In the genomic region with DNA sequence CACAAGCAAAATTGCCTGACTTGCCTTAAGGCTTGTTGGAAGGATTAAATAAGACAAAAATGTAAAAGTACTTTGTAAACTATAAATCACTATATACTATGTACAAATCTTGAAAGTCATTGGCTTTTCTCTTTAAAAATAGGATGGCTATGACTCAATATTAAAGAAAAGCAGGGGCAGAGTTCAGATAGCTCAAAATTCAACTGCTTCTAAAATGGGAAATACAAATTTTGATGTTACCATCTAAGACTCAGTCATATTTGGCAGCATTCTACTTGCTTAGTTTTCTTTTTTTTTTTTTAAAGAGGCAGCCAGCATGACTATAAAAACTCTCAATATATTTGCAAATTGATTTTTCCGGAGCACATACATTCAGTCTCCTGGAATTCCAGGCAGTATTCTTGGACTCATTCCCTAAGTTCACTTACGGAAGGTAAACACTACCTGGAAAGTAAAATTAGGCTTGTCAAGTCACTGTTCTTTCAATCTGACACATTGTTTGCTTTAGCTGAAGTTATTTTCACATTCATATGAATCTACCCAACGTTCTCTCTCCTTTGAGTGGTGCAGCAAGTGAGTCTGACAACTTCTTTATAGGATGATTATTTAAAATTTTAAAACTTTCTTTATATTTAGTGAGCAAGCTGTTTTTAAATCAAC, we compare ENCODE assay signal across 18 cellular contexts.
DNase-seq lines count a peak whose midpoint lies in the region; ATAC-seq, FAIRE-seq and TF ChIP-seq lines count a peak whose summit lies in the region.
"Had no signal": no experiment of that assay in that cellular context is flagged by ENCODE, and none has a peak within 500 bp of the region (broad histone marks: within the 10 kb centered on the region; RNA-seq: fewer than 3 reads in every experiment).

No MANE protein-coding gene starts in this region.

- intact Hi-C loops in sciatic nerve (cut with DNase I), result no loop called here

- DNase-seq in bronchial epithelial cell (ENCODE audit: low read depth) (peak; percentile 53), fibroblast of the aortic adventitia (ENCODE audit: low read depth) (peak; percentile 51), sciatic nerve (ENCODE audit: low spot score) (no peak), AG08396 (ENCODE audit: low spot score) (no peak), MV-4-11 (lab: John Stamatoyannopoulos, UW) (no peak)
- DNase-seq: BE2C; Calu3; CD4-positive, alpha-beta T cell; DMS53; H9; KBM-7; NCI-H1436 treated with DMSO at 0.1 percent for 48 hours; NCI-H2081 treated with DMSO at 0.1 percent for 48 hours; NCI-H510A treated with DMSO at 0.1 percent for 48 hours; Right ventricle myocardium superior had no signal

- no peaks in the 10 kb centered on the region for H3K36me3 ChIP-seq in bronchial epithelial cell (ENCODE audit: control insufficient read depth, insufficient read depth, low read length)
- H3K36me3 ChIP-seq: BE2C had no signal

- H3K4me3 ChIP-seq in bronchial epithelial cell (ENCODE audit: low read depth, low read length) (no peak overlapping the region), fibroblast of the aortic adventitia (ENCODE audit: low read depth, low read length) (no peak overlapping the region)

- ATAC-seq in GM18868 (IDR thresholded peaks at IDR 0.05; ENCODE audit: unreplicated experiment) (peak; percentile 54), sciatic nerve (peak; percentile 22), HG02763 (IDR thresholded peaks at IDR 0.05; ENCODE audit: unreplicated experiment) (no peak), GM19351 (IDR thresholded peaks at IDR 0.05; ENCODE audit: unreplicated experiment) (no peak)

- FAIRE-seq in bronchial epithelial cell (lab: Jason Lieb, UNC), result no peak

- H3K27me3 ChIP-seq in bronchial epithelial cell (ENCODE audit: control insufficient read depth, insufficient read depth, low read length), result no peaks in the 10 kb centered on the region
- H3K27me3 ChIP-seq: BE2C had no signal

- TF ChIP-seq CTCF in bronchial epithelial cell (IDR thresholded peaks at IDR 0.05; ENCODE audit: insufficient read depth, low read length, severe bottlenecking) (no peak), fibroblast of the aortic adventitia (IDR thresholded peaks at IDR 0.05; ENCODE audit: insufficient read depth, low read length) (no peak)

Comparison
In these comparisons a context has a peak if more than half of its experiments do, and no peak if none do; other contexts are left out.
1. ATAC-seq: peak in GM18868 (single experiment) and sciatic nerve (single experiment); none in HG02763 (single experiment) and GM19351 (single experiment).
2. DNase-seq: peak in bronchial epithelial cell (single experiment) and fibroblast of the aortic adventitia (single experiment); none in sciatic nerve (single experiment), AG08396 (single experiment) and MV-4-11 (single experiment).